10 cellular contexts compared by ENCODE assay signal in genomic region chr12:6361834-6362233, GRCh38. TPM values are rescaled to one million over a fixed set of nuclear protein-coding genes. Genes with fewer than 3 reads are reported as not detected.
DNase-seq lines count a peak whose midpoint lies in the region; TF ChIP-seq lines count a peak whose summit lies in the region.
"Had no signal": no experiment of that assay in that cellular context is flagged by ENCODE, and none has a peak within 500 bp of the region (broad histone marks: within the 10 kb centered on the region; RNA-seq: fewer than 3 reads in every experiment).

No MANE protein-coding gene starts in this region.

- DNase-seq in A172 (ENCODE audit: low spot score) (peak; percentile 90), LHCN-M2 (ENCODE audit: low read depth) (peak; percentile 39), coronary artery (ENCODE audit: low spot score) (peak; percentile 88), retina (no peak), NCI-H510A (lab: John Stamatoyannopoulos, UW) (no peak), SJCRH30 (no peak), activated gamma-delta T cell (lab: John Stamatoyannopoulos, UW) (no peak)
- DNase-seq: NCI-H524 had no signal

- no peaks in the 10 kb centered on the region for H3K9me3 ChIP-seq in mucosa of rectum (ENCODE audit: control insufficient read depth in 2 of 2, low read length in 2 of 2)
- 0 out of 2 replicates have a peak, but pooled peaks cover 4% of the 10 kb centered on the region for H3K9me3 ChIP-seq in SJCRH30 (replicated peaks)
- H3K9me3 ChIP-seq: thoracic aorta had no signal

- H3K4me1 ChIP-seq in mucosa of rectum (ENCODE audit: control insufficient read depth in 2 of 2, insufficient read depth in 2 of 2, low read length in 2 of 2): peaks cover 29 to 48% of the 10 kb centered on the region in 2 donors
- H3K4me1 ChIP-seq in SJCRH30: no peaks in the 10 kb centered on the region

- H3K9ac ChIP-seq in mucosa of rectum (ENCODE audit: low read depth in 1 of 2, low read length in 2 of 2): peak overlapping the region in 1 of 2 donors; percentile 47

- H3K36me3 ChIP-seq in mucosa of rectum (ENCODE audit: control insufficient read depth in 2 of 2, insufficient read depth in 2 of 2, low read length in 2 of 2) (peaks cover 2 to 11% of the 10 kb centered on the region in 2 donors), SJCRH30 (no peaks in the 10 kb centered on the region)
- H3K36me3 ChIP-seq: thoracic aorta had no signal

- no peak overlapping the region for H3K4me3 ChIP-seq in coronary artery
- H3K4me3 ChIP-seq in mucosa of rectum (ENCODE audit: low read length in 2 of 2): no peak overlapping the region
- H3K4me3 ChIP-seq in SJCRH30: no peak overlapping the region
- H3K4me3 ChIP-seq: thoracic aorta had no signal

- peak overlapping the region in 1 of 2 donors; percentile 75 for H3K27ac ChIP-seq in coronary artery
- peak overlapping the region; percentile 98 to 100 for H3K27ac ChIP-seq in mucosa of rectum (ENCODE audit: low read depth in 2 of 2, low read length in 2 of 2)
- no peak overlapping the region for H3K27ac ChIP-seq in SJCRH30
- H3K27ac ChIP-seq: thoracic aorta had no signal

- no peak for TF ChIP-seq CTCF in coronary artery (IDR thresholded peaks at IDR 0.05)

- H3K27me3 ChIP-seq in mucosa of rectum (ENCODE audit: control insufficient read depth in 2 of 2, insufficient read depth in 2 of 2, low read length in 2 of 2) (no peaks in the 10 kb centered on the region), SJCRH30 (peaks cover 6% of the 10 kb centered on the region; the same call in 1 of the 2 replicates)

RNA-seq across cellular contexts. Expression of gene SCNN1A, which starts 13.5 kb away (rescaled TPM):
- 0.07 and 2.9 TPM in 2 replicates for total RNA-seq in A172 (2014; rRNA removed; shearing (Covaris generic))
- 0.32 and 0.69 TPM in 2 replicates for total RNA-seq in LHCN-M2 (2014; rRNA removed)
- 1.8 TPM for polyA plus RNA-seq in LHCN-M2 (2012)
- total RNA-seq in SJCRH30 (2014; rRNA removed; shearing (Covaris generic)): not detected in 2 replicates

RNA-seq across cellular contexts. Expression of gene TNFRSF1A, which starts 20.0 kb away (rescaled TPM):
- 121 and 172 TPM in 2 replicates for total RNA-seq in A172 (2014; rRNA removed; shearing (Covaris generic))
- total RNA-seq in LHCN-M2 (2014; rRNA removed): 177 and 233 TPM in 2 replicates
- 109 TPM for polyA plus RNA-seq in LHCN-M2 (2012)
- total RNA-seq in SJCRH30 (2014; rRNA removed; shearing (Covaris generic)): 34.3 and 40.2 TPM in 2 replicates

RNA-seq across cellular contexts. Expression of gene LTBR, which starts 22.1 kb away (rescaled TPM):
- total RNA-seq in A172 (2014; rRNA removed; shearing (Covaris generic)): not detected in 2 replicates
- total RNA-seq in LHCN-M2 (2014; rRNA removed): 152 and 184 TPM in 2 replicates
- polyA plus RNA-seq in LHCN-M2 (2012): 103 TPM
- 14.7 and 16.5 TPM in 2 replicates for total RNA-seq in SJCRH30 (2014; rRNA removed; shearing (Covaris generic))

RNA-seq across cellular contexts. Expression of gene PLEKHG6, which starts 51.4 kb away (rescaled TPM):
- not detected in 2 replicates for total RNA-seq in A172 (2014; rRNA removed; shearing (Covaris generic))
- total RNA-seq in LHCN-M2 (2014; rRNA removed): not detected in 2 replicates
- 0.23 TPM for polyA plus RNA-seq in LHCN-M2 (2012)
- 0.06 TPM in 1 of 2 replicates, not detected in the other for total RNA-seq in SJCRH30 (2014; rRNA removed; shearing (Covaris generic))

Comparison
In these comparisons a context has a peak if more than half of its experiments do, and no peak if none do; other contexts are left out.
1. DNase-seq: peak in A172 (single experiment), LHCN-M2 (single experiment) and coronary artery (single experiment); none in retina (single experiment), NCI-H510A (single experiment), SJCRH30 (0 of 2) and activated gamma-delta T cell (single experiment).
2. RNA of gene LTBR, which starts 22.1 kb away (total RNA-seq): 152 to 184 TPM in LHCN-M2 and 14.7 to 16.5 TPM in SJCRH30; not detected in A172; every median in the first group is over 10 times any median in the second.